ENCODE assay signal across 8 cellular contexts in the genomic region with DNA sequence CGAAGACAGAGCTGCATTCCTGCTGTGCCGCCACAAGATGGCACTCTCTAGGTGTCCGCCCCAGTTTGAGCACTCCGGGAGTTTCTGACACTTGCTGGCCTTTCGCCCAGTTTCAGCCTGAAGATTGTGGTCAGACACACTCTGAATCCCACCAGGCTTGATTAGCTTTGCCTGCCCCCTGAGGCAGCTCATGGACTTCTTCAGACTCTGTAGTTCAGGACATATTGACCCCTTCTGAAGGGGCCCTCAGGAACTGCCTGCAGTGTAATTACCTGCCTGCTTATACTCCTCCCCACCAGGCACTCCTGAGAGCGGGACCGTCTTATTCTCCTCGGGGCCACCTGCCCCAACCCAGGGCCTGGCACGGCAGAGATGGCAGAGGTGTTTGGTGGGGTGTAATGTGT. TPM values are rescaled to one million over a fixed set of nuclear protein-coding genes. Genes with fewer than 3 reads are reported as not detected.
DNase-seq lines count a peak whose midpoint lies in the region; ATAC-seq, FAIRE-seq and TF ChIP-seq lines count a peak whose summit lies in the region.

No MANE protein-coding gene starts in this region.

- H3K27ac Mint-ChIP-seq in chondrocyte (ENCODE audit: unreplicated experiment), result no peak overlapping the region

- peak; percentile 81 for TF ChIP-seq RAD21 in HepG2 (CRISPR knock-in tag; IDR thresholded peaks at IDR 0.05)

- no peak overlapping the region for H3K4me3 Mint-ChIP-seq in chondrocyte (ENCODE audit: unreplicated experiment)

- DNase-seq in NCI-H2171 treated with DMSO at 0.1 percent for 48 hours (lab: John Stamatoyannopoulos, UW) (peak; percentile 51), NCI-H2171 (lab: John Stamatoyannopoulos, UW) (no peak), NCI-H2196 (lab: John Stamatoyannopoulos, UW; ENCODE audit: unreplicated experiment) (peak; percentile 77), chondrocyte (ENCODE audit: low spot score) (peak; percentile 80), HepG2 (ENCODE audit: low spot score) (peak; percentile 40)
- peak; percentile 28 to 34 for DNase-seq in stimulated activated CD4-positive, alpha-beta T cell treated with anti-CD3 and anti-CD28 coated beads, Interleukin-4, amount 100 ng/mL, for 48 hours (ENCODE audit: low read depth in 2 of 2)

- no peak for TF ChIP-seq POLR2A in HepG2 (IDR thresholded peaks at IDR 0.05; ENCODE audit: insufficient read depth in 1 of 2, low read depth in 2 of 2, low read length in 2 of 2)

- peak; percentile 36 for FAIRE-seq in HepG2 (lab: Jason Lieb, UNC)

- TF ChIP-seq CTCF in chondrocyte (IDR thresholded peaks at IDR 0.05) (peak; percentile 91), HepG2 (CRISPR knock-in tag; IDR thresholded peaks at IDR 0.05) (peak; percentile 91)

- H3K9me3 Mint-ChIP-seq in chondrocyte (ENCODE audit: low read depth), result no peaks in the 10 kb centered on the region

- H3K9me3 ChIP-seq in HepG2 (ENCODE audit: low read length), result no peaks in the 10 kb centered on the region

- peaks cover 40% of the 10 kb centered on the region for H3K27me3 Mint-ChIP-seq in chondrocyte (ENCODE audit: low read depth)

- no TSS peak for BruUV-seq in HepG2 (replicated peaks; lab: Mats Ljungman, UMichigan)

- CTCF ChIA-PET in HepG2 (lab: Yijun Ruan, JAX; ENCODE audit: low intra/inter-chr PET ratio, low total read pairs), result interaction anchor here (0.7 to 1.9 kb wide), 6 partner anchors 26 to 66 kb away, joined by 3 to 25 read pairs (median 7); no protein-coding TSS in a partner anchor

- no peak overlapping the region for H2AFZ ChIP-seq in HepG2 (ENCODE audit: low read length)

- H3K9ac ChIP-seq in HepG2 (ENCODE audit: insufficient read depth, low read depth, low read length), result no peak overlapping the region

- no peaks in the 10 kb centered on the region for H3K79me2 ChIP-seq in HepG2 (ENCODE audit: insufficient read depth, low read length)

- POLR2A ChIA-PET in HepG2 (lab: Yijun Ruan, JAX), result no interaction called here

- peaks cover 13% of the 10 kb centered on the region for H3K4me1 Mint-ChIP-seq in chondrocyte (ENCODE audit: low read depth)

- no peak overlapping the region for H3K27ac ChIP-seq in HepG2 (ENCODE audit: extremely low read length, insufficient read depth, low read length)

- no peaks in the 10 kb centered on the region for H3K4me1 ChIP-seq in HepG2 (ENCODE audit: insufficient read depth, low read length)

- ATAC-seq in HG02938 (IDR thresholded peaks at IDR 0.05; ENCODE audit: unreplicated experiment), result peak; percentile 71
- peak; percentile 49 to 71 for ATAC-seq in activated CD4-positive, CD25-positive, alpha-beta regulatory T cell treated with anti-CD3 and anti-CD28 coated beads, Interleukin-2, amount 50 U/mL, for 24 hours
- peak; percentile 88 for ATAC-seq in HepG2

- peak overlapping the region; percentile 10; the same call in 1 of the 2 replicates for H3K4me2 ChIP-seq in HepG2 (ENCODE audit: low read depth, low read length)

- intact Hi-C loops in HepG2 (cut with micrococcal nuclease; ENCODE audit: unreplicated experiment), result loop anchor here (1.0 kb wide), 3 partner anchors 37 to 66 kb away; no protein-coding TSS in a partner anchor

- in situ Hi-C loops in HepG2 (cut with HindIII; ENCODE audit: extremely low pct_ligation_motif_present, low pct_unique_long_range_greater_than_20kb), result loop anchor here (5.0 kb wide), 1 partner anchor 64 kb away; no protein-coding TSS in a partner anchor

- TF ChIP-seq EP300 in HepG2 (IDR thresholded peaks at IDR 0.05; ENCODE audit: low read depth in 2 of 2, low read length in 2 of 2) (no peak), HepG2 (CRISPR knock-in tag; IDR thresholded peaks at IDR 0.05; ENCODE audit: borderline replicate concordance) (no peak)

- H3K27me3 ChIP-seq in HepG2 (ENCODE audit: control insufficient read depth in 1 of 2, insufficient read depth in 2 of 2, low read length in 2 of 2), result peaks cover 0 to 38% of the 10 kb centered on the region in 2 experiments; a peak in 4 of 5 replicates

- no peaks in the 10 kb centered on the region for H3K36me3 ChIP-seq in HepG2 (replicated peaks in 1 of 2; ENCODE audit: control insufficient read depth in 1 of 2, insufficient read depth in 2 of 2, low read length in 2 of 2)

- no peaks in the 10 kb centered on the region for H4K20me1 ChIP-seq in HepG2 (ENCODE audit: insufficient read depth, low read length)

- H3K36me3 Mint-ChIP-seq in chondrocyte (ENCODE audit: low read depth), result peaks cover 2% of the 10 kb centered on the region

- WGBS in HepG2 (ENCODE audit: low lambda C conversion rate), result 0% methylated on average over 4 of the region's 9 CpGs

- no peak overlapping the region for H3K4me3 ChIP-seq in HepG2 (replicated peaks in 1 of 3; ENCODE audit: insufficient read depth in 1 of 3, low read depth in 2 of 3, low read length in 3 of 3)

TF ChIP-seq in HepG2, 621 proteins besides CTCF, POLR2A, EP300 and RAD21 (continues in another document):
- no peak for TF ChIP-seq ZNF251 (CRISPR knock-in tag; IDR thresholded peaks at IDR 0.05)
- TF ChIP-seq ZNF234 (CRISPR knock-in tag; conservative IDR thresholded peaks at IDR 0.05), result no peak
- TF ChIP-seq ZNF207 (IDR thresholded peaks at IDR 0.05; ENCODE audit: borderline replicate concordance), result no peak
- TF ChIP-seq PPARG (CRISPR knock-in tag; conservative IDR thresholded peaks at IDR 0.05), result peak; percentile 89
- TF ChIP-seq LBX2 (CRISPR knock-in tag; IDR thresholded peaks at IDR 0.05; ENCODE audit: borderline replicate concordance), result no peak
- peak; percentile 70 for TF ChIP-seq STAG1 (CRISPR knock-in tag; IDR thresholded peaks at IDR 0.05)
- TF ChIP-seq ZNF263 (CRISPR knock-in tag; IDR thresholded peaks at IDR 0.05), result 0 out of 2 replicates have a peak, but pooled peaks have one; percentile 33

RNA-seq across cellular contexts. Expression of gene EIF3F, which starts 46.2 kb away (rescaled TPM):
- 208 to 225 TPM (median 219 TPM) in 3 replicates for total RNA-seq in chondrocyte
- total RNA-seq in HepG2 (2016; rRNA removed; fragmentation: Illumina TruSeq; extraction: Trizol), result 187 and 191 TPM in 2 replicates
- total RNA-seq in HepG2 (2016; cell fraction: cytosol; rRNA removed; fragmentation: Illumina TruSeq; extraction: Trizol; ENCODE audit: low read depth), result 151 and 167 TPM in 2 replicates
- 159 and 176 TPM in 2 replicates for total RNA-seq in HepG2 (2016; cell fraction: insoluble cytoplasmic fraction; rRNA removed; fragmentation: Illumina TruSeq; extraction: Trizol)
- 328 and 363 TPM in 2 replicates for total RNA-seq in HepG2 (2016; cell fraction: membrane; rRNA removed; fragmentation: Illumina TruSeq; extraction: Trizol)
- 86.8 and 101 TPM in 2 replicates for total RNA-seq in HepG2 (2016; cell fraction: nucleus; rRNA removed; fragmentation: Illumina TruSeq; extraction: Trizol)
- polyA plus RNA-seq in HepG2 (2011; rRNA removed), result 95.1 and 109 TPM in 2 replicates
- polyA plus RNA-seq in HepG2 (2011; cell fraction: cytosol; rRNA removed), result 132 and 133 TPM in 2 replicates
- 154 and 206 TPM in 2 replicates for polyA plus RNA-seq in HepG2 (2011; cell fraction: nucleus; rRNA removed)
- 198 and 238 TPM in 2 replicates for polyA plus RNA-seq in HepG2 (2012)
- polyA plus RNA-seq in HepG2 (2016; cell fraction: cytosol; fragmentation: Illumina TruSeq; extraction: Trizol; ENCODE audit: low read depth), result 208 and 251 TPM in 2 replicates
- 167 and 205 TPM in 2 replicates for polyA plus RNA-seq in HepG2 (2016; cell fraction: insoluble cytoplasmic fraction; fragmentation: Illumina TruSeq; extraction: Trizol; ENCODE audit: low read depth)
- 396 and 465 TPM in 2 replicates for polyA plus RNA-seq in HepG2 (2016; cell fraction: membrane; fragmentation: Illumina TruSeq; extraction: Trizol; ENCODE audit: low read depth)
- 135 and 154 TPM in 2 replicates for polyA plus RNA-seq in HepG2 (2016; cell fraction: nucleus; fragmentation: Illumina TruSeq; extraction: Trizol; ENCODE audit: insufficient read depth, low read depth)
- polyA minus RNA-seq in HepG2 (2011; rRNA and poly(A)+ RNA removed; ENCODE audit: low replicate concordance), result 104 and 166 TPM in 2 replicates
- 106 and 122 TPM in 2 replicates for polyA minus RNA-seq in HepG2 (2011; cell fraction: cytosol; rRNA and poly(A)+ RNA removed)
- 53.3 and 57.3 TPM in 2 replicates for polyA minus RNA-seq in HepG2 (2011; cell fraction: nucleus; rRNA and poly(A)+ RNA removed)

RNA-seq across cellular contexts. Expression of gene TUB, which starts 47.7 kb away (rescaled TPM):
- total RNA-seq in chondrocyte, result 14.1 to 17.2 TPM (median 14.3 TPM) in 3 replicates
- 5.4 and 5.6 TPM in 2 replicates for total RNA-seq in HepG2 (2016; rRNA removed; fragmentation: Illumina TruSeq; extraction: Trizol)
- 0.40 and 0.44 TPM in 2 replicates for total RNA-seq in HepG2 (2016; cell fraction: cytosol; rRNA removed; fragmentation: Illumina TruSeq; extraction: Trizol; ENCODE audit: low read depth)
- total RNA-seq in HepG2 (2016; cell fraction: insoluble cytoplasmic fraction; rRNA removed; fragmentation: Illumina TruSeq; extraction: Trizol), result 5.3 and 5.6 TPM in 2 replicates
- total RNA-seq in HepG2 (2016; cell fraction: membrane; rRNA removed; fragmentation: Illumina TruSeq; extraction: Trizol), result 3.0 and 3.1 TPM in 2 replicates
- total RNA-seq in HepG2 (2016; cell fraction: nucleus; rRNA removed; fragmentation: Illumina TruSeq; extraction: Trizol), result 4.7 and 5.3 TPM in 2 replicates
- polyA plus RNA-seq in HepG2 (2011; rRNA removed), result 4.3 and 4.8 TPM in 2 replicates
- polyA plus RNA-seq in HepG2 (2011; cell fraction: cytosol; rRNA removed), result 2.8 and 2.9 TPM in 2 replicates
- polyA plus RNA-seq in HepG2 (2011; cell fraction: nucleus; rRNA removed), result 10.1 and 11.7 TPM in 2 replicates
- 2.4 and 2.6 TPM in 2 replicates for polyA plus RNA-seq in HepG2 (2012)
- polyA plus RNA-seq in HepG2 (2016; cell fraction: cytosol; fragmentation: Illumina TruSeq; extraction: Trizol; ENCODE audit: low read depth), result 0.19 and 0.22 TPM in 2 replicates
- polyA plus RNA-seq in HepG2 (2016; cell fraction: insoluble cytoplasmic fraction; fragmentation: Illumina TruSeq; extraction: Trizol; ENCODE audit: low read depth), result 3.2 and 3.5 TPM in 2 replicates
- 0.88 and 0.95 TPM in 2 replicates for polyA plus RNA-seq in HepG2 (2016; cell fraction: membrane; fragmentation: Illumina TruSeq; extraction: Trizol; ENCODE audit: low read depth)
- 6.7 and 6.8 TPM in 2 replicates for polyA plus RNA-seq in HepG2 (2016; cell fraction: nucleus; fragmentation: Illumina TruSeq; extraction: Trizol; ENCODE audit: insufficient read depth, low read depth)
- 8.1 TPM in 1 of 2 replicates, not detected in the other for polyA minus RNA-seq in HepG2 (2011; rRNA and poly(A)+ RNA removed; ENCODE audit: low replicate concordance)
- 3.9 and 4.5 TPM in 2 replicates for polyA minus RNA-seq in HepG2 (2011; cell fraction: cytosol; rRNA and poly(A)+ RNA removed)
- 4.9 and 5.2 TPM in 2 replicates for polyA minus RNA-seq in HepG2 (2011; cell fraction: nucleus; rRNA and poly(A)+ RNA removed)
